ENCODE assay signal across 32 cellular contexts in genomic region chr19:15913384-15913783, GRCh38. TPM values are rescaled to one million over a fixed set of nuclear protein-coding genes. Genes with fewer than 3 reads are reported as not detected.
"Had no signal": no experiment of that assay in that cellular context is flagged by ENCODE, and none has a peak within 500 bp of the region (broad histone marks: within the 10 kb centered on the region; RNA-seq: fewer than 3 reads in every experiment).

No MANE protein-coding gene starts in this region.

- DNase-seq: hippocampal formation; immature natural killer cell; kidney; left colon; left lung; lower lobe of right lung; mammary epithelial cell; mesenchymal stem cell; naive thymus-derived CD8-positive, alpha-beta T cell; nucleus accumbens; psoas muscle; right lobe of liver; stimulated activated CD4-positive, alpha-beta T cell treated with anti-CD3 and anti-CD28 coated beads, Interleukin-1b, Interleukin-23, amount 100 ng/mL, for 48 hours; stimulated activated CD4-positive, alpha-beta T cell treated with anti-CD3 and anti-CD28 coated beads, Interleukin-2, amount 100 ng/mL, for 48 hours; stimulated activated CD4-positive, alpha-beta T cell treated with anti-CD3 and anti-CD28 coated beads, Interleukin-4, amount 100 ng/mL, for 4 hours; stimulated activated CD8-positive, alpha-beta memory T cell treated with anti-CD3 and anti-CD28 coated beads, Interleukin-4, amount 100 ng/mL, for 48 hours; stimulated activated naive CD4-positive, alpha-beta T cell treated with Interleukin-2 at 50 U/mL for 16 hours; stimulated activated naive CD8-positive, alpha-beta T cell treated with anti-CD3 and anti-CD28 coated beads, Interleukin-15, amount 100 ng/mL, for 72 hours; tibial artery; trophoblast cell; upper lobe of right lung had no signal

- H3K36me3 Mint-ChIP-seq: stimulated activated memory B cell treated with anti-CD40 and anti-IgM and Interleukin-4, amounts not matched to agents 10 μg/mL and 1 μg/mL and 100 μg/mL, for 72 hours had no signal

- H3K27me3 ChIP-seq: right lobe of liver had no signal

- H3K27ac Mint-ChIP-seq: immature natural killer cell; naive thymus-derived CD8-positive, alpha-beta T cell; nephron; stimulated activated memory B cell treated with anti-CD40 and anti-IgM and Interleukin-4, amounts not matched to agents 10 μg/mL and 1 μg/mL and 100 μg/mL, for 72 hours; stimulated activated naive CD8-positive, alpha-beta T cell treated with anti-CD3 and anti-CD28 coated beads, Interleukin-15, amount 100 ng/mL, for 72 hours had no signal

- H3K4me3 Mint-ChIP-seq: immature natural killer cell; naive thymus-derived CD8-positive, alpha-beta T cell; nephron; neural crest cell; stimulated activated memory B cell treated with anti-CD40 and anti-IgM and Interleukin-4, amounts not matched to agents 10 μg/mL and 1 μg/mL and 100 μg/mL, for 72 hours; stimulated activated naive CD8-positive, alpha-beta T cell treated with anti-CD3 and anti-CD28 coated beads, Interleukin-15, amount 100 ng/mL, for 72 hours had no signal

- H3K27ac ChIP-seq: left lung, lower lobe of right lung, parathyroid adenoma, psoas muscle, right lobe of liver, thoracic aorta, tibial artery, upper lobe of right lung had no signal

- H3K36me3 ChIP-seq: left lung, lower lobe of right lung, upper lobe of right lung had no signal

- H3K4me1 ChIP-seq: lower lobe of right lung, parathyroid adenoma, psoas muscle, right lobe of liver, upper lobe of right lung had no signal

- H3K9me3 ChIP-seq: right lobe of liver, upper lobe of right lung had no signal

- H3K4me1 Mint-ChIP-seq: immature natural killer cell, nephron, neural crest cell had no signal

- H3K4me3 ChIP-seq: left lung, lower lobe of right lung, psoas muscle, right lobe of liver, smooth muscle cell, thoracic aorta, tibial artery, upper lobe of right lung had no signal

RNA-seq across cellular contexts. Expression of gene CYP4F2, which starts 15.5 kb away (rescaled TPM):
- total RNA-seq: left lung; lower lobe of right lung; naive thymus-derived CD8-positive, alpha-beta T cell; neural crest cell; osteoblast; posterior vena cava; psoas muscle; skeletal muscle tissue; smooth muscle cell; thoracic aorta; upper lobe of right lung had no signal
- polyA plus RNA-seq: immature natural killer cell; naive thymus-derived CD8-positive, alpha-beta T cell; smooth muscle cell had no signal

RNA-seq across cellular contexts. Expression of gene CYP4F11, which starts 20.9 kb away (rescaled TPM):
- total RNA-seq: naive thymus-derived CD8-positive, alpha-beta T cell; neural crest cell; osteoblast; skeletal muscle tissue; smooth muscle cell had no signal
- polyA plus RNA-seq: immature natural killer cell; naive thymus-derived CD8-positive, alpha-beta T cell; smooth muscle cell had no signal

RNA-seq across cellular contexts. Expression of gene OR10H4, which starts 35.4 kb away (rescaled TPM):
- total RNA-seq: kidney; left colon; left lung; liver; lower lobe of right lung; mammary epithelial cell; mucosa of gallbladder; naive thymus-derived CD8-positive, alpha-beta T cell; neural crest cell; osteoblast; posterior vena cava; psoas muscle; right lobe of liver; skeletal muscle tissue; smooth muscle cell; thoracic aorta; upper lobe of right lung had no signal
- polyA plus RNA-seq: immature natural killer cell; liver; mammary epithelial cell; naive thymus-derived CD8-positive, alpha-beta T cell; psoas muscle; smooth muscle cell had no signal
